In genomic region chr21:7947422-7947821, GRCh38 we compare ENCODE assay signal across 23 cellular contexts.
"Had no signal": no experiment of that assay in that cellular context is flagged by ENCODE, and none has a peak within 500 bp of the region (broad histone marks: within the 10 kb centered on the region; RNA-seq: fewer than 3 reads in every experiment).

No MANE protein-coding gene starts in this region.

- ATAC-seq: gastroesophageal sphincter; left cardiac atrium; left ventricle myocardium superior; mucosa of descending colon; naive thymus-derived CD8-positive, alpha-beta T cell; psoas muscle; sciatic nerve; stimulated activated naive B cell treated with anti-CD40 and anti-IgM and Interleukin-4, amounts not matched to agents 10 μg/mL and 1 μg/mL and 100 μg/mL, for 72 hours; stimulated activated naive CD8-positive, alpha-beta T cell treated with anti-CD3 and anti-CD28 coated beads, Interleukin-15, amount 100 ng/mL, for 72 hours had no signal

- DNase-seq: cortex of kidney; effector memory CD4-positive, alpha-beta T cell; esophagus squamous epithelium; foreskin fibroblast; glutamatergic neuron; kidney; left cardiac atrium; left ventricle myocardium superior; mucosa of descending colon; naive thymus-derived CD8-positive, alpha-beta T cell; psoas muscle; retina; spleen; stimulated activated CD4-positive, alpha-beta T cell treated with anti-CD3 and anti-CD28 coated beads, Interleukin-15, amount 100 ng/mL, for 24 hours; stimulated activated CD4-positive, alpha-beta T cell treated with anti-CD3 and anti-CD28 coated beads, Interleukin-1b, Interleukin-23, amount 100 ng/mL, for 48 hours; stimulated activated CD4-positive, alpha-beta T cell treated with anti-CD3 and anti-CD28 coated beads, Interleukin-4, amount 100 ng/mL, for 24 hours; stimulated activated naive B cell treated with anti-CD40 and anti-IgM and Interleukin-4, amounts not matched to agents 10 μg/mL and 1 μg/mL and 100 μg/mL, for 72 hours; stimulated activated naive CD8-positive, alpha-beta T cell treated with anti-CD3 and anti-CD28 coated beads, Interleukin-15, amount 100 ng/mL, for 72 hours; substantia nigra; trophoblast cell had no signal

- H3K4me3 ChIP-seq: esophagus squamous epithelium, gastroesophageal sphincter, mucosa of descending colon, psoas muscle, spleen had no signal

- H3K36me3 ChIP-seq: esophagus squamous epithelium, gastroesophageal sphincter, neutrophil, spleen had no signal

- H3K4me3 Mint-ChIP-seq: naive thymus-derived CD8-positive, alpha-beta T cell; stimulated activated naive B cell treated with anti-CD40 and anti-IgM and Interleukin-4, amounts not matched to agents 10 μg/mL and 1 μg/mL and 100 μg/mL, for 72 hours; stimulated activated naive CD8-positive, alpha-beta T cell treated with anti-CD3 and anti-CD28 coated beads, Interleukin-15, amount 100 ng/mL, for 72 hours had no signal

- H3K27me3 Mint-ChIP-seq: naive thymus-derived CD8-positive, alpha-beta T cell; stimulated activated naive B cell treated with anti-CD40 and anti-IgM and Interleukin-4, amounts not matched to agents 10 μg/mL and 1 μg/mL and 100 μg/mL, for 72 hours; stimulated activated naive CD8-positive, alpha-beta T cell treated with anti-CD3 and anti-CD28 coated beads, Interleukin-15, amount 100 ng/mL, for 72 hours had no signal

- H3K9me3 Mint-ChIP-seq: stimulated activated naive CD8-positive, alpha-beta T cell treated with anti-CD3 and anti-CD28 coated beads, Interleukin-15, amount 100 ng/mL, for 72 hours had no signal

- H3K27me3 ChIP-seq: esophagus squamous epithelium, gastroesophageal sphincter, neutrophil, spleen had no signal

- H3K27ac ChIP-seq: esophagus squamous epithelium, gastroesophageal sphincter, neutrophil, psoas muscle, spleen had no signal

- H3K4me1 Mint-ChIP-seq: stimulated activated naive B cell treated with anti-CD40 and anti-IgM and Interleukin-4, amounts not matched to agents 10 μg/mL and 1 μg/mL and 100 μg/mL, for 72 hours; stimulated activated naive CD8-positive, alpha-beta T cell treated with anti-CD3 and anti-CD28 coated beads, Interleukin-15, amount 100 ng/mL, for 72 hours had no signal

- H3K27ac Mint-ChIP-seq: naive thymus-derived CD8-positive, alpha-beta T cell; stimulated activated naive B cell treated with anti-CD40 and anti-IgM and Interleukin-4, amounts not matched to agents 10 μg/mL and 1 μg/mL and 100 μg/mL, for 72 hours; stimulated activated naive CD8-positive, alpha-beta T cell treated with anti-CD3 and anti-CD28 coated beads, Interleukin-15, amount 100 ng/mL, for 72 hours had no signal

- H3K4me1 ChIP-seq: esophagus squamous epithelium, gastroesophageal sphincter, psoas muscle, spleen had no signal
